Comparison of ENCODE assay signal across 8 cellular contexts in the genomic region with DNA sequence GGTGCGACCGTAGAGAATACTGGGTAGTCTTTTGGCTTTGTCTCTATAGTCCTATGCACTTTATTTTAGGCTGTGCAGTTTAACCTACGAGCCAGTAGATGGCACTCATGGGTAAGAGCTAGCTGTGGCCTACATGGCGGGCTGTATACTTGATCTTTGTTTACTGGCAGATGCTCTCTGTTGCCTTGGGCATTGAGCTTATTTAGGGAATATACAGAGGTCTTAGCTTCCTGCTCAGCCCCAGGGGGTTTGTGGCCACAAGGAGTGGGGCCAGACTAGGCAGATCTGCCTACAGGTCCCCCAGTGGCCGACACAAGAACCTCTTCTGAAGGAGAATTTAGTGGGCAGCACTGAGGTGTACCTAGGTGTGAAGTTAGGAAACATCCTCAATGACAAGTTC.
DNase-seq lines count a peak whose midpoint lies in the region; ATAC-seq and TF ChIP-seq lines count a peak whose summit lies in the region.

No MANE protein-coding gene starts in this region.

- H3K27me3 ChIP-seq in adrenal gland, result no peaks in the 10 kb centered on the region

- peak; percentile 100 for ATAC-seq in GM19395 (IDR thresholded peaks at IDR 0.05; ENCODE audit: unreplicated experiment)
- ATAC-seq in HG03139 (IDR thresholded peaks at IDR 0.05; ENCODE audit: unreplicated experiment), result peak; percentile 99
- ATAC-seq in stimulated activated effector memory CD8-positive, alpha-beta T cell treated with anti-CD3 and anti-CD28 coated beads, Interleukin-12 subunit alpha, Interleukin-12 subunit beta, amount 100 ng/mL, for 72 hours, result peak; percentile 46

- H3K4me3 ChIP-seq in adrenal gland, result no peak overlapping the region

- H3K36me3 Mint-ChIP-seq in stimulated activated effector memory CD8-positive, alpha-beta T cell treated with anti-CD3 and anti-CD28 coated beads, Interleukin-12 subunit alpha, Interleukin-12 subunit beta, amount 100 ng/mL, for 72 hours, result no peaks in the 10 kb centered on the region

- H3K9me3 Mint-ChIP-seq in stimulated activated effector memory CD8-positive, alpha-beta T cell treated with anti-CD3 and anti-CD28 coated beads, Interleukin-12 subunit alpha, Interleukin-12 subunit beta, amount 100 ng/mL, for 72 hours, result peaks cover 3% of the 10 kb centered on the region

- no peaks in the 10 kb centered on the region for H3K9me3 ChIP-seq in adrenal gland (replicated peaks in 1 of 3)

- TF ChIP-seq CTCF in adrenal gland (IDR thresholded peaks at IDR 0.05), result peak; percentile 52 to 88 (median 72)

- no peak overlapping the region for H3K27ac Mint-ChIP-seq in stimulated activated effector memory CD8-positive, alpha-beta T cell treated with anti-CD3 and anti-CD28 coated beads, Interleukin-12 subunit alpha, Interleukin-12 subunit beta, amount 100 ng/mL, for 72 hours

- H3K4me3 Mint-ChIP-seq in stimulated activated effector memory CD8-positive, alpha-beta T cell treated with anti-CD3 and anti-CD28 coated beads, Interleukin-12 subunit alpha, Interleukin-12 subunit beta, amount 100 ng/mL, for 72 hours, result no peak overlapping the region

- DNase-seq in DMS53 (lab: John Stamatoyannopoulos, UW), result peak; percentile 76
- DNase-seq in NCI-H2171 treated with DMSO at 0.1 percent for 48 hours (lab: John Stamatoyannopoulos, UW), result peak; percentile 51
- peak in 5 of 7 donors; percentile 18 to 49 (median 22) for DNase-seq in adrenal gland
- peak; percentile 14 for DNase-seq in hepatic stellate cell (ENCODE audit: low spot score)
- peak in 1 of 2 donors; percentile 44 for DNase-seq in stimulated activated effector memory CD8-positive, alpha-beta T cell treated with anti-CD3 and anti-CD28 coated beads, Interleukin-12 subunit alpha, Interleukin-12 subunit beta, amount 100 ng/mL, for 72 hours (ENCODE audit: low spot score in 2 of 2)
- no peak for DNase-seq in activated naive CD4-positive, alpha-beta T cell treated with anti-CD3 and anti-CD28 coated beads, Interleukin-2, amount 50 U/mL, for 16 hours

- no peaks in the 10 kb centered on the region for H3K4me1 Mint-ChIP-seq in stimulated activated effector memory CD8-positive, alpha-beta T cell treated with anti-CD3 and anti-CD28 coated beads, Interleukin-12 subunit alpha, Interleukin-12 subunit beta, amount 100 ng/mL, for 72 hours

- intact Hi-C loops in adrenal gland (cut with DNase I), result no loop called here

- no peaks in the 10 kb centered on the region for H3K4me1 ChIP-seq in adrenal gland (replicated peaks in 1 of 2)

- H3K27ac ChIP-seq in adrenal gland, result no peak overlapping the region

- 15 to 24% (median 19%) methylated on average over 5 of the region's 5 CpGs for WGBS in adrenal gland, 4 donors

- H3K36me3 ChIP-seq in adrenal gland (replicated peaks in 1 of 2), result no peaks in the 10 kb centered on the region

- TF ChIP-seq POLR2A in adrenal gland (IDR thresholded peaks at IDR 0.05), result no peak

Comparison
In these comparisons a context has a peak if more than half of its experiments do, and no peak if none do; other contexts are left out.
1. ATAC-seq: peak in every context shown above with its lines; median percentile 100 in GM19395; 99 in HG03139; 46 in stimulated activated effector memory CD8-positive, alpha-beta T cell treated with anti-CD3 and anti-CD28 coated beads, Interleukin-12 subunit alpha, Interleukin-12 subunit beta, amount 100 ng/mL, for 72 hours.